In the genomic region with DNA sequence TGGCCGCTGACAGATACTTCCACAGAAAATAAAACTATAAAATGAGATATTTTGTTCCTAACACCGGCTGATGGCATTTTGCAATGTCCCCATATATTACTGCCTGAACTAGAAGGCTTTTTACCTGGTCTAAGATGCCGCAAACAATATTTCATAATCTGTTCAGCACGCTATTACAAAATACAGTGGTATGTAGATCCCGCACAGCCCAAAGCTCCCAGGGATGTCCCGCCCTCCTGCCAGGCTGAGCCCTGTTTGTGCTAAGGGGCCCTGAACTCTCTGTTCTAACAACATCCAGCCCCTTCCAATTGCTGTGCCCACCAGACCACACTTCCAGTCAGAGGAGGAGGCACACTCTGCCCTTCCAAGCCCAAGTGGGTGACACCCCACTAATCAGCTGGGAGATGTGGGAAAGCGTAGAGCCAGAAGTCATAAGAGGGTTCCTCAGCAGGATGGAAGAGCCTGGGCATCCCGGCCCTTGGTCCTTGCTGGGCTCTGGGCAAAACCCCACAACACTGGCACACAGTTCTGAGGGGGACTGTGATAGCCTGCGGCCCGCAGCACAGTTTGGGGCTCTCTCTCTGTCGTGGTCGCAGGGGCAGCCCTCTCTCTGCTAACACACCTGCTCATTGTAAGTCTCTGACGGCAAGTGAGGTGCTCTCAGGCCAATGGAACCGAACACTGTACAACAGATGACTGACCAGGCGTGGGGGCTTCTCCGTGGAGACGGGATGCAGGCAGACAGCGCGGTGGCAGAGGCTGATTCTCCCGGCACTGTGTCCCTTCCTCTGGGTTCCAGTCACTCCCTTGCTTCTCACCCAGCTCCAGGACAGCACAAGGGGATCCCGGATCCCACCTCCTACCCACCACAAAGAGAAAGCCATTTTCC, we compare ENCODE assay signal across 23 cellular contexts. TPM values are rescaled to one million over a fixed set of nuclear protein-coding genes. Genes with fewer than 3 reads are reported as not detected.
DNase-seq lines count a peak whose midpoint lies in the region; ATAC-seq and TF ChIP-seq lines count a peak whose summit lies in the region.
"Had no signal": no experiment of that assay in that cellular context is flagged by ENCODE, and none has a peak within 500 bp of the region (broad histone marks: within the 10 kb centered on the region; RNA-seq: fewer than 3 reads in every experiment).

No MANE protein-coding gene starts in this region.

- DNase-seq in D341Med (ENCODE audit: low spot score) (peak; percentile 25), HuH-7.5 (ENCODE audit: low spot score) (peak; percentile 83), endodermal cell (no peak), mesenchymal stem cell (no peak), mesothelial cell of epicardium (ENCODE audit: low spot score in 2 of 2, unreplicated experiment in 2 of 2) (no peak), vagina (ENCODE audit: extremely low spot score in 2 of 2) (no peak)
- DNase-seq: CD4-positive, alpha-beta memory T cell; DMS153; GOT3; MV-4-11; NCI-H1105 treated with DMSO at 0.1 percent for 48 hours; NCI-H1694 treated with DMSO at 0.1 percent for 48 hours; NCI-H2081 treated with DMSO at 0.1 percent for 48 hours; NCI-H2171 treated with DMSO at 0.1 percent for 48 hours; NCI-H526 treated with DMSO at 0.1 percent for 48 hours; OCI-M1 had no signal

- no peak overlapping the region for H3K14ac ChIP-seq in mesenchymal stem cell (ENCODE audit: low read length in 2 of 2)

- no peak overlapping the region for H3K4me3 Mint-ChIP-seq in endodermal cell
- no peak overlapping the region for H3K4me3 Mint-ChIP-seq in mesothelial cell of epicardium
- H3K4me3 Mint-ChIP-seq: CD4-positive, alpha-beta memory T cell had no signal

- H3K23ac ChIP-seq in mesenchymal stem cell (ENCODE audit: low read length in 2 of 2), result no peak overlapping the region

- peaks cover under 1% of the 10 kb centered on the region for H3K4me1 ChIP-seq in endodermal cell (ENCODE audit: control insufficient read depth, insufficient read depth, low read length)
- no peaks in the 10 kb centered on the region for H3K4me1 ChIP-seq in mesenchymal stem cell (ENCODE audit: control insufficient read depth, insufficient read depth, low read depth, low read length)
- no peaks in the 10 kb centered on the region for H3K4me1 ChIP-seq in vagina
- H3K4me1 ChIP-seq: SJSA1 had no signal

- intact Hi-C loops in vagina (cut with DNase I), result no loop called here

- H2BK12ac ChIP-seq in mesenchymal stem cell (ENCODE audit: low read length in 2 of 2), result no peak overlapping the region

- ATAC-seq in HG03520 (IDR thresholded peaks at IDR 0.05; ENCODE audit: unreplicated experiment) (no peak), HG02763 (IDR thresholded peaks at IDR 0.05; ENCODE audit: unreplicated experiment) (no peak)
- ATAC-seq: HCT116, K562, Right ventricle myocardium inferior had no signal

- H3K4me2 ChIP-seq in mesenchymal stem cell (ENCODE audit: low read length, poor library complexity, severe bottlenecking), result no peak overlapping the region
- H3K4me2 ChIP-seq: BLaER1 had no signal

- H3K27me3 Mint-ChIP-seq in endodermal cell (ENCODE audit: insufficient read depth), result peaks cover 4% of the 10 kb centered on the region
- H3K27me3 Mint-ChIP-seq in mesothelial cell of epicardium (ENCODE audit: low read depth), result peaks cover 35% of the 10 kb centered on the region

- no peak overlapping the region for H3K18ac ChIP-seq in mesenchymal stem cell (ENCODE audit: low read depth in 1 of 2, low read length in 2 of 2)

- no peaks in the 10 kb centered on the region for H3K9me3 Mint-ChIP-seq in endodermal cell
- no peaks in the 10 kb centered on the region for H3K9me3 Mint-ChIP-seq in mesothelial cell of epicardium

- TF ChIP-seq CTCF in endodermal cell (conservative IDR thresholded peaks at IDR 0.05), result no peak
- TF ChIP-seq CTCF in mesothelial cell of epicardium (IDR thresholded peaks at IDR 0.05; ENCODE audit: unreplicated experiment), result no peak
- no peak for TF ChIP-seq CTCF in vagina (IDR thresholded peaks at IDR 0.05)

- H3K9me3 ChIP-seq in endodermal cell (ENCODE audit: control insufficient read depth, low read length) (no peaks in the 10 kb centered on the region), mesenchymal stem cell (ENCODE audit: control insufficient read depth, low read length) (no peaks in the 10 kb centered on the region), vagina (no peaks in the 10 kb centered on the region)
- H3K9me3 ChIP-seq: SJSA1 had no signal

- WGBS in endodermal cell (ENCODE audit: insufficient coverage in 1 of 2, insufficient read length in 1 of 2), 2 experiments, result 91 to 95% methylated on average over 13 to 21 of the region's 21 CpGs
- WGBS in mesenchymal stem cell, result 85% methylated on average over 21 of the region's 21 CpGs

- H2AK5ac ChIP-seq in mesenchymal stem cell (ENCODE audit: low read length, severe bottlenecking), result no peak overlapping the region

- no peak overlapping the region for H3K4me3 ChIP-seq in endodermal cell (ENCODE audit: low read length)
- no peak overlapping the region for H3K4me3 ChIP-seq in mesenchymal stem cell (ENCODE audit: insufficient read depth in 1 of 2, low read depth in 1 of 2, low read length in 2 of 2)
- H3K4me3 ChIP-seq in vagina, result no peak overlapping the region
- H3K4me3 ChIP-seq: BLaER1, K562, SJSA1 had no signal

- H3K27me3 ChIP-seq in endodermal cell (ENCODE audit: control insufficient read depth, insufficient read depth, low read length, poor library complexity, severe bottlenecking), result no peaks in the 10 kb centered on the region
- H3K27me3 ChIP-seq in mesenchymal stem cell (ENCODE audit: control insufficient read depth in 1 of 2, insufficient read depth in 1 of 2, low read length in 2 of 2), result peaks cover 5 to 29% of the 10 kb centered on the region in 2 experiments
- H3K27me3 ChIP-seq in vagina, result no peaks in the 10 kb centered on the region
- H3K27me3 ChIP-seq: BLaER1 had no signal

- H3K27ac Mint-ChIP-seq in endodermal cell, result peak overlapping the region; percentile 11
- H3K27ac Mint-ChIP-seq in mesothelial cell of epicardium, result no peak overlapping the region
- H3K27ac Mint-ChIP-seq: CD4-positive, alpha-beta memory T cell had no signal

- no peak for TF ChIP-seq POLR2A in vagina (IDR thresholded peaks at IDR 0.05)

- no peak overlapping the region for H2BK15ac ChIP-seq in mesenchymal stem cell (ENCODE audit: low read depth, poor library complexity, severe bottlenecking)

- H3K79me1 ChIP-seq in mesenchymal stem cell (replicated peaks; ENCODE audit: low read length, poor library complexity, severe bottlenecking), result no peaks in the 10 kb centered on the region

- H3K9ac ChIP-seq in endodermal cell (ENCODE audit: extremely low read depth, low read length, poor library complexity, severe bottlenecking) (no peak overlapping the region), mesenchymal stem cell (ENCODE audit: low read length) (no peak overlapping the region)
- H3K9ac ChIP-seq: BLaER1 had no signal

- H2BK5ac ChIP-seq in mesenchymal stem cell (ENCODE audit: low read depth, low read length, poor library complexity, severe bottlenecking), result no peak overlapping the region

- no peak overlapping the region for H3K27ac ChIP-seq in endodermal cell (ENCODE audit: low read depth, low read length)
- no peak overlapping the region for H3K27ac ChIP-seq in mesenchymal stem cell (ENCODE audit: low read length, poor library complexity, severe bottlenecking)
- no peak overlapping the region for H3K27ac ChIP-seq in vagina
- H3K27ac ChIP-seq: BLaER1, SJSA1 had no signal

- no peak overlapping the region for H2BK120ac ChIP-seq in mesenchymal stem cell (ENCODE audit: low read depth, low read length)

- peak overlapping the region; percentile 9 for H4K8ac ChIP-seq in mesenchymal stem cell (ENCODE audit: low read length)

- H3K4me1 Mint-ChIP-seq in endodermal cell (no peaks in the 10 kb centered on the region), mesothelial cell of epicardium (peaks cover 4% of the 10 kb centered on the region)
- H3K4me1 Mint-ChIP-seq: CD4-positive, alpha-beta memory T cell had no signal

- H2AFZ ChIP-seq in mesenchymal stem cell (ENCODE audit: low read depth, low read length), result no peak overlapping the region

- H3K4ac ChIP-seq in mesenchymal stem cell (ENCODE audit: low read depth in 1 of 2, low read length in 2 of 2), result no peak overlapping the region

- H3K36me3 ChIP-seq in endodermal cell (ENCODE audit: control insufficient read depth, insufficient read depth, low read length) (no peaks in the 10 kb centered on the region), mesenchymal stem cell (ENCODE audit: control insufficient read depth in 1 of 2, insufficient read depth in 2 of 2, low read depth in 1 of 2, low read length in 2 of 2) (no peaks in the 10 kb centered on the region), vagina (no peaks in the 10 kb centered on the region)
- H3K36me3 ChIP-seq: BLaER1, SJSA1 had no signal

- H3K36me3 Mint-ChIP-seq in endodermal cell (ENCODE audit: low read depth), result no peaks in the 10 kb centered on the region
- no peaks in the 10 kb centered on the region for H3K36me3 Mint-ChIP-seq in mesothelial cell of epicardium

- peak overlapping the region; percentile 29 for H4K91ac ChIP-seq in mesenchymal stem cell (ENCODE audit: low read length)

RNA-seq across cellular contexts. Expression of a gene that starts 55.2 kb away (rescaled TPM):
- total RNA-seq in endodermal cell (1 to 10 TPM; 6.6 to 9.8 TPM), mesothelial cell of epicardium (3.7 to 4.5 TPM (median 3.7 TPM) in 3 replicates), vagina (7.4 TPM)
- 4.2 TPM for polyA plus RNA-seq in endodermal cell (2013, experiment 1 of 2)
- 4.7 TPM for polyA plus RNA-seq in endodermal cell (2013, experiment 2 of 2)
- polyA plus RNA-seq in mesenchymal stem cell (2013, experiment 1 of 2), result 49.7 TPM
- 51.6 TPM for polyA plus RNA-seq in mesenchymal stem cell (2013, experiment 2 of 2)

Comparison
In these comparisons a context has a peak if more than half of its experiments do, and no peak if none do; other contexts are left out.
1. DNase-seq: peak in D341Med (single experiment) and HuH-7.5 (single experiment); none in endodermal cell (single experiment), mesenchymal stem cell (single experiment), mesothelial cell of epicardium (0 of 2) and vagina (0 of 2).